9 cellular contexts compared by ENCODE assay signal in the genomic region with DNA sequence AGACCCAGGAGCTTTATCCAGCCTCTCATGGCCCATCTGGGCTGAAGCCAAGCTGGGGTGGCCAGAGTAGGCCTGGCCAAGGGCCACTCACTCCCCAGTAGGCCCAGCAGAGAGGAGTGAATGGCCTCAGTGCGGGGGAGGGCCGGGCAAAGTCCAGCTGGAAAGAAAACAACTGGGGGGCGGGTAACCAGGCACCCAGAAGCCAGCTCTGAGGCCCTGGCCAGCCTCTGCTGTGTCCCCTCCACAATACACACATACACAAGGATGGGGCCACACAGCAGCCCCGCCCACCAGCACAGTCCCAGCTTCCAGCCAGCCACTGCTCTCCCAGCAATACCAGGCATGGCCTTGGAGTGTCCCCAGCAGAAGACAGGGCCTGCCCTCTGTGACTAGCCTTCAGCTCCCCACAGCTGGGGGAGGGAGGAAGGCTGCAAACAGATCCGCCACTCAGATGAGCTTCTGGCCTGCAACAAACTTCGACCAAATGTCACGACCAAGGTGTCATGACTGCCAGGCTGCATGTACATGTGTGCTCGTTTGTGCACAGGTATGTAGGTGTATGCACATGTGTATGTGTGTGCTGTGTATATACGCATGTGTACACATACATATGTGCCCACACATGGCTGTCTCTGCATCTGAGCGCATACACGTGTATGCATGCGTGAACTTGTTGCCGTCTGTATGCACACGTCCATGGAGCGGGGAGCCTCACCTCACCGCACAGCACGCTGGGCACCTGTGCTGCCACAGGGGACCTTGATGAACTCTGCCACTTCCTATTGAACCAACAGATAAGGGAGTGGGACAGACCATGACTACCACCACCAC. TPM values are rescaled to one million over a fixed set of nuclear protein-coding genes. Genes with fewer than 3 reads are reported as not detected.
A peak's percentile ranks its signal among the peaks of the same experiment; 100 is the strongest.
DNase-seq lines count a peak whose midpoint lies in the region; ATAC-seq and TF ChIP-seq lines count a peak whose summit lies in the region.
"Had no signal": no experiment of that assay in that cellular context is flagged by ENCODE, and none has a peak within 500 bp of the region (broad histone marks: within the 10 kb centered on the region; RNA-seq: fewer than 3 reads in every experiment).

No MANE protein-coding gene starts in this region.

- no peaks in the 10 kb centered on the region for H3K27me3 Mint-ChIP-seq in activated naive CD8-positive, alpha-beta T cell treated with anti-CD3 and anti-CD28 coated beads, Interleukin-2, amount 10 ng/mL, durations not matched to agents 7 days and 5 days
- no peaks in the 10 kb centered on the region for H3K27me3 Mint-ChIP-seq in activated naive CD8-positive, alpha-beta T cell treated with anti-CD3 and anti-CD28 coated beads for 36 hours

- H3K27me3 ChIP-seq in upper lobe of left lung = no peaks in the 10 kb centered on the region

- no peak for TF ChIP-seq EP300 in upper lobe of left lung (IDR thresholded peaks at IDR 0.05)

- no peak for DNase-seq in activated naive CD8-positive, alpha-beta T cell treated with anti-CD3 and anti-CD28 coated beads, Interleukin-2, amount 10 ng/mL, durations not matched to agents 7 days and 5 days
- no peak for DNase-seq in activated naive CD8-positive, alpha-beta T cell treated with anti-CD3 and anti-CD28 coated beads for 36 hours
- DNase-seq in anterior cingulate cortex (lab: John Stamatoyannopoulos, UW) (peak in 56 of 58 donors; percentile 31 to 98 (median 86)), left kidney (ENCODE audit: low read depth, low spot score) (peak; percentile 69), upper lobe of left lung (peak in 1 of 2 donors; percentile 56), EL (no peak)
- DNase-seq: NCI-H748 treated with DMSO at 0.1 percent for 48 hours had no signal

- WGBS in upper lobe of left lung, 2 donors = 48 to 68% methylated on average over 4 to 17 of the region's 17 CpGs

- no peaks in the 10 kb centered on the region for H3K9me3 Mint-ChIP-seq in activated naive CD8-positive, alpha-beta T cell treated with anti-CD3 and anti-CD28 coated beads, Interleukin-2, amount 10 ng/mL, durations not matched to agents 7 days and 5 days
- no peaks in the 10 kb centered on the region for H3K9me3 Mint-ChIP-seq in activated naive CD8-positive, alpha-beta T cell treated with anti-CD3 and anti-CD28 coated beads for 36 hours

- TF ChIP-seq CTCF in upper lobe of left lung (IDR thresholded peaks at IDR 0.05) = peak in 1 of 6 experiments; percentile 19

- ATAC-seq in activated naive CD8-positive, alpha-beta T cell treated with anti-CD3 and anti-CD28 coated beads, Interleukin-2, amount 10 ng/mL, durations not matched to agents 7 days and 5 days (ENCODE audit: low read depth) = no peak
- ATAC-seq in upper lobe of left lung (ENCODE audit: low FRiP score in 2 of 2) (peak in 1 of 2 donors; percentile 6), HG02938 (IDR thresholded peaks at IDR 0.05; ENCODE audit: unreplicated experiment) (no peak), GM21381 (IDR thresholded peaks at IDR 0.05; ENCODE audit: unreplicated experiment) (no peak)

- peaks cover 66 to 83% (median 72%) of the 10 kb centered on the region in 4 donors for H3K4me1 ChIP-seq in upper lobe of left lung

- TF ChIP-seq POLR2A in upper lobe of left lung (IDR thresholded peaks at IDR 0.05) = no peak

- POLR2A ChIA-PET in activated naive CD8-positive, alpha-beta T cell treated with anti-CD3 and anti-CD28 coated beads, Interleukin-2, amount 10 ng/mL, durations not matched to agents 7 days and 5 days (lab: Charles Lee) = interaction anchor here (0.7 to 1.0 kb wide), 3 partner anchors 9 to 26 kb away, joined by 3 to 6 read pairs (median 4); no protein-coding TSS in a partner anchor

- H3K27ac ChIP-seq in upper lobe of left lung = peak overlapping the region; percentile 60 to 97 (median 76)

- peaks cover under 1 to 6% (median 3%) of the 10 kb centered on the region in 4 donors for H3K36me3 ChIP-seq in upper lobe of left lung

- peaks cover 18% of the 10 kb centered on the region for H3K36me3 Mint-ChIP-seq in activated naive CD8-positive, alpha-beta T cell treated with anti-CD3 and anti-CD28 coated beads, Interleukin-2, amount 10 ng/mL, durations not matched to agents 7 days and 5 days
- H3K36me3 Mint-ChIP-seq in activated naive CD8-positive, alpha-beta T cell treated with anti-CD3 and anti-CD28 coated beads for 36 hours = peaks cover 17% of the 10 kb centered on the region

- H3K27ac Mint-ChIP-seq in activated naive CD8-positive, alpha-beta T cell treated with anti-CD3 and anti-CD28 coated beads, Interleukin-2, amount 10 ng/mL, durations not matched to agents 7 days and 5 days = peak overlapping the region; percentile 20
- no peak overlapping the region for H3K27ac Mint-ChIP-seq in activated naive CD8-positive, alpha-beta T cell treated with anti-CD3 and anti-CD28 coated beads for 36 hours

- peaks cover 38% of the 10 kb centered on the region for H3K4me1 Mint-ChIP-seq in activated naive CD8-positive, alpha-beta T cell treated with anti-CD3 and anti-CD28 coated beads, Interleukin-2, amount 10 ng/mL, durations not matched to agents 7 days and 5 days
- peaks cover 33% of the 10 kb centered on the region for H3K4me1 Mint-ChIP-seq in activated naive CD8-positive, alpha-beta T cell treated with anti-CD3 and anti-CD28 coated beads for 36 hours

- H3K4me3 Mint-ChIP-seq in activated naive CD8-positive, alpha-beta T cell treated with anti-CD3 and anti-CD28 coated beads, Interleukin-2, amount 10 ng/mL, durations not matched to agents 7 days and 5 days = no peak overlapping the region
- no peak overlapping the region for H3K4me3 Mint-ChIP-seq in activated naive CD8-positive, alpha-beta T cell treated with anti-CD3 and anti-CD28 coated beads for 36 hours

- no peaks in the 10 kb centered on the region for H3K9me3 ChIP-seq in upper lobe of left lung

- H3K4me3 ChIP-seq in upper lobe of left lung = no peak overlapping the region

RNA-seq across cellular contexts. Expression of a gene that starts 5.0 kb away (rescaled TPM):
- total RNA-seq in activated naive CD8-positive, alpha-beta T cell treated with anti-CD3 and anti-CD28 coated beads, Interleukin-2, amount 10 ng/mL, durations not matched to agents 7 days and 5 days = 100 to 1,000 TPM; 157 to 173 TPM
- total RNA-seq in activated naive CD8-positive, alpha-beta T cell treated with anti-CD3 and anti-CD28 coated beads for 36 hours = 10 to 100 TPM; 65.2 to 66.4 TPM
- total RNA-seq in upper lobe of left lung = 100 to 1,000 TPM in 1 of 6 donors, 10 to 100 TPM in 5; 33.5 to 102 (median 75.3) TPM

RNA-seq across cellular contexts. Expression of a gene that starts 18.3 kb away (rescaled TPM):
- not detected for total RNA-seq in activated naive CD8-positive, alpha-beta T cell treated with anti-CD3 and anti-CD28 coated beads, Interleukin-2, amount 10 ng/mL, durations not matched to agents 7 days and 5 days
- not detected for total RNA-seq in activated naive CD8-positive, alpha-beta T cell treated with anti-CD3 and anti-CD28 coated beads for 36 hours
- not detected for total RNA-seq in upper lobe of left lung

Comparison
In these comparisons a context has a peak if more than half of its experiments do, and no peak if none do; other contexts are left out.
1. DNase-seq: peak in anterior cingulate cortex (56 of 58) and left kidney (single experiment); none in activated naive CD8-positive, alpha-beta T cell treated with anti-CD3 and anti-CD28 coated beads, Interleukin-2, amount 10 ng/mL, durations not matched to agents 7 days and 5 days (single experiment), activated naive CD8-positive, alpha-beta T cell treated with anti-CD3 and anti-CD28 coated beads for 36 hours (single experiment) and EL (single experiment).